8 cellular contexts compared by ENCODE assay signal in genomic region chr11:120336641-120337132, GRCh38. TPM values are rescaled to one million over a fixed set of nuclear protein-coding genes. Genes with fewer than 3 reads are reported as not detected.
DNase-seq lines count a peak whose midpoint lies in the region; ATAC-seq, FAIRE-seq and TF ChIP-seq lines count a peak whose summit lies in the region.

No MANE protein-coding gene starts in this region.

- H3K4me1 Mint-ChIP-seq in MCF 10A (ENCODE audit: insufficient read depth, unreplicated experiment) = peaks cover 46% of the 10 kb centered on the region

- H3K27ac Mint-ChIP-seq in MCF 10A (ENCODE audit: low read depth, unreplicated experiment) = peak overlapping the region; percentile 88

- peak overlapping the region; percentile 95 to 97 for H3K9ac ChIP-seq in kidney (ENCODE audit: low read length in 2 of 2)

- no peak for FAIRE-seq in kidney (lab: Jason Lieb, UNC)

- peak overlapping the region; percentile 94 to 98 for H3K27ac ChIP-seq in kidney (ENCODE audit: low read depth in 2 of 2, low read length in 2 of 2)

- peak; percentile 39 for ATAC-seq in HG02852 (IDR thresholded peaks at IDR 0.05; ENCODE audit: unreplicated experiment)

- no TSS peak for BruUV-seq in MCF 10A (replicated peaks; lab: Mats Ljungman, UMichigan)

- CTCF ChIA-PET in MCF 10A (lab: Yijun Ruan, JAX) = interaction anchor here (0.7 to 4.7 kb wide), 6 partner anchors 34 to 94 kb away, joined by 3 to 23 read pairs (median 3); no protein-coding TSS in a partner anchor

- intact Hi-C loops in MCF 10A (cut with micrococcal nuclease) = loop anchor here (1.0 to 5.0 kb wide), 3 partner anchors 64 to 1256 kb away; no protein-coding TSS in a partner anchor
- intact Hi-C loops in kidney (cut with DNase I) = no loop called here

- DNase-seq in NCI-H2171 treated with DMSO at 0.1 percent for 48 hours (lab: John Stamatoyannopoulos, UW) (peak; percentile 29), NCI-H2171 (lab: John Stamatoyannopoulos, UW) (no peak), RPMI7951 (ENCODE audit: low read depth) (peak; percentile 42), MCF 10A (ENCODE audit: unreplicated experiment) (peak; percentile 45), kidney (no peak), NCI-H1048 (lab: John Stamatoyannopoulos, UW) (no peak)
- DNase-seq in stimulated activated CD4-positive, alpha-beta T cell treated with anti-CD3 and anti-CD28 coated beads, Interleukin-1b, Interleukin-23, amount 100 ng/mL, for 48 hours = peak; percentile 30

- no peaks in the 10 kb centered on the region for H3K36me3 Mint-ChIP-seq in MCF 10A (ENCODE audit: insufficient read depth, unreplicated experiment)

- peak overlapping the region; percentile 88 to 96 for H3K4me3 ChIP-seq in kidney (ENCODE audit: low read length in 2 of 2)

- no peaks in the 10 kb centered on the region for H3K36me3 ChIP-seq in kidney (ENCODE audit: control insufficient read depth in 1 of 2, insufficient read depth in 2 of 2, low read length in 2 of 2)

- H3K9me3 Mint-ChIP-seq in MCF 10A (ENCODE audit: unreplicated experiment) = no peaks in the 10 kb centered on the region

- POLR2A ChIA-PET in MCF 10A (lab: Yijun Ruan, JAX) = interaction anchor here (0.6 to 6.1 kb wide), 30 partner anchors 10 to 688 kb away, joined by 3 to 128 read pairs (median 6); partner anchors contain the start of gene TRIM29

- H3K27me3 Mint-ChIP-seq in MCF 10A (ENCODE audit: insufficient read depth, unreplicated experiment) = no peaks in the 10 kb centered on the region

- TF ChIP-seq CTCF in MCF 10A (IDR thresholded peaks at IDR 0.05; ENCODE audit: unreplicated experiment) = no peak
- no peak for TF ChIP-seq CTCF in kidney (IDR thresholded peaks at IDR 0.05; ENCODE audit: borderline replicate concordance, extremely low read depth, insufficient read depth)

- peaks cover 4 to 11% of the 10 kb centered on the region in 2 donors for H3K4me1 ChIP-seq in kidney (ENCODE audit: control insufficient read depth in 1 of 2, insufficient read depth in 1 of 2, low read depth in 1 of 2, low read length in 2 of 2)

- peak overlapping the region; percentile 94 for H3K4me3 Mint-ChIP-seq in MCF 10A (ENCODE audit: unreplicated experiment)

- H3K9me3 ChIP-seq in kidney (ENCODE audit: control insufficient read depth in 1 of 2, low read length in 2 of 2) = no peaks in the 10 kb centered on the region

RNA-seq across cellular contexts. Expression of gene ARHGEF12, which starts 0.5 kb away (rescaled TPM):
- 42.0 and 46.4 TPM in 2 replicates for total RNA-seq in RPMI7951 (2014; rRNA removed; shearing (Covaris generic))
- total RNA-seq in MCF 10A (2022) (61.2 and 62.8 TPM in 2 replicates), kidney (161 TPM)
- polyA plus RNA-seq in kidney (ENCODE audit: insufficient read depth, low read depth, low replicate concordance) = 21.1 TPM

RNA-seq across cellular contexts. Expression of gene TLCD5, which starts 11.6 kb away (rescaled TPM):
- 3.4 and 4.9 TPM in 2 replicates for total RNA-seq in RPMI7951 (2014; rRNA removed; shearing (Covaris generic))
- 9.6 and 13.0 TPM in 2 replicates for total RNA-seq in MCF 10A (2022)
- total RNA-seq in kidney = 6.0 TPM
- polyA plus RNA-seq in kidney (ENCODE audit: insufficient read depth, low read depth, low replicate concordance) = 4.9 TPM

Comparison
In these comparisons a context has a peak if more than half of its experiments do, and no peak if none do; other contexts are left out.
1. DNase-seq: peak in NCI-H2171 treated with DMSO at 0.1 percent for 48 hours (single experiment), RPMI7951 (single experiment), MCF 10A (single experiment) and stimulated activated CD4-positive, alpha-beta T cell treated with anti-CD3 and anti-CD28 coated beads, Interleukin-1b, Interleukin-23, amount 100 ng/mL, for 48 hours (single experiment); none in NCI-H2171 (single experiment), kidney (single experiment) and NCI-H1048 (single experiment).